1 cellular context compared by ENCODE assay signal in the genomic region with DNA sequence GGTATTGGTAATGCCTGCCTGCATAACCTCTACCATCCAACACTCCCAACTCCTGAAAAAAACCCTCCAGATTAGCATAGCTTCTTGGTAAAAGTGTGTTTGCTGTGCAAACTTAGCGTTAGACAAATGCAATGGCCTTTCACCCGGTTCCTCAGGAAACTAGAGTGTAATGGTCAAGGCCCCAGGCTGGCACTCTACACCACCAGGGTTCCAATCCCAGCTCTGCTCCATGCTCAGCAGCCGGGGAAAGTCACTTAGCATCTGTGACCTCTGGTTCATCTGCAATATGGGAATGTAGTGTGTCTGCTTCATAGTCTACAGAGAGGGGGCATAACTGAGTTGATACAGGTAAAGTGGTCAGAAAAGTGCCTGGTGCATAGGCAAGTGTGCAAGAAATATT.
TF ChIP-seq lines count a peak whose summit lies in the region.

No MANE protein-coding gene starts in this region.

TF ChIP-seq in HepG2, 621 proteins besides CTCF, POLR2A, EP300 and RAD21 (continued from another document):
- TF ChIP-seq, protein P1, sequence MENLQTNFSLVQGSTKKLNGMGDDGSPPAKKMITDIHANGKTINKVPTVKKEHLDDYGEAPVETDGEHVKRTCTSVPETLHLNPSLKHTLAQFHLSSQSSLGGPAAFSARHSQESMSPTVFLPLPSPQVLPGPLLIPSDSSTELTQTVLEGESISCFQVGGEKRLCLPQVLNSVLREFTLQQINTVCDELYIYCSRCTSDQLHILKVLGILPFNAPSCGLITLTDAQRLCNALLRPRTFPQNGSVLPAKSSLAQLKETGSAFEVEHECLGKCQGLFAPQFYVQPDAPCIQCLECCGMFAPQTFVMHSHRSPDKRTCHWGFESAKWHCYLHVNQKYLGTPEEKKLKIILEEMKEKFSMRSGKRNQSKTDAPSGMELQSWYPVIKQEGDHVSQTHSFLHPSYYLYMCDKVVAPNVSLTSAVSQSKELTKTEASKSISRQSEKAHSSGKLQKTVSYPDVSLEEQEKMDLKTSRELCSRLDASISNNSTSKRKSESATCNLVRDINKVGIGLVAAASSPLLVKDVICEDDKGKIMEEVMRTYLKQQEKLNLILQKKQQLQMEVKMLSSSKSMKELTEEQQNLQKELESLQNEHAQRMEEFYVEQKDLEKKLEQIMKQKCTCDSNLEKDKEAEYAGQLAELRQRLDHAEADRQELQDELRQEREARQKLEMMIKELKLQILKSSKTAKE (CRISPR knock-in tag; IDR thresholded peaks at IDR 0.05; ENCODE audit: borderline replicate concordance), result no peak
- TF ChIP-seq, protein P2, sequence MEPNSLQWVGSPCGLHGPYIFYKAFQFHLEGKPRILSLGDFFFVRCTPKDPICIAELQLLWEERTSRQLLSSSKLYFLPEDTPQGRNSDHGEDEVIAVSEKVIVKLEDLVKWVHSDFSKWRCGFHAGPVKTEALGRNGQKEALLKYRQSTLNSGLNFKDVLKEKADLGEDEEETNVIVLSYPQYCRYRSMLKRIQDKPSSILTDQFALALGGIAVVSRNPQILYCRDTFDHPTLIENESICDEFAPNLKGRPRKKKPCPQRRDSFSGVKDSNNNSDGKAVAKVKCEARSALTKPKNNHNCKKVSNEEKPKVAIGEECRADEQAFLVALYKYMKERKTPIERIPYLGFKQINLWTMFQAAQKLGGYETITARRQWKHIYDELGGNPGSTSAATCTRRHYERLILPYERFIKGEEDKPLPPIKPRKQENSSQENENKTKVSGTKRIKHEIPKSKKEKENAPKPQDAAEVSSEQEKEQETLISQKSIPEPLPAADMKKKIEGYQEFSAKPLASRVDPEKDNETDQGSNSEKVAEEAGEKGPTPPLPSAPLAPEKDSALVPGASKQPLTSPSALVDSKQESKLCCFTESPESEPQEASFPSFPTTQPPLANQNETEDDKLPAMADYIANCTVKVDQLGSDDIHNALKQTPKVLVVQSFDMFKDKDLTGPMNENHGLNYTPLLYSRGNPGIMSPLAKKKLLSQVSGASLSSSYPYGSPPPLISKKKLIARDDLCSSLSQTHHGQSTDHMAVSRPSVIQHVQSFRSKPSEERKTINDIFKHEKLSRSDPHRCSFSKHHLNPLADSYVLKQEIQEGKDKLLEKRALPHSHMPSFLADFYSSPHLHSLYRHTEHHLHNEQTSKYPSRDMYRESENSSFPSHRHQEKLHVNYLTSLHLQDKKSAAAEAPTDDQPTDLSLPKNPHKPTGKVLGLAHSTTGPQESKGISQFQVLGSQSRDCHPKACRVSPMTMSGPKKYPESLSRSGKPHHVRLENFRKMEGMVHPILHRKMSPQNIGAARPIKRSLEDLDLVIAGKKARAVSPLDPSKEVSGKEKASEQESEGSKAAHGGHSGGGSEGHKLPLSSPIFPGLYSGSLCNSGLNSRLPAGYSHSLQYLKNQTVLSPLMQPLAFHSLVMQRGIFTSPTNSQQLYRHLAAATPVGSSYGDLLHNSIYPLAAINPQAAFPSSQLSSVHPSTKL (CRISPR knock-in tag; IDR thresholded peaks at IDR 0.05), result 0 out of 2 replicates have a peak, but pooled peaks have one; percentile 17
- TF ChIP-seq HMG20A (CRISPR knock-in tag; IDR thresholded peaks at IDR 0.05; ENCODE audit: borderline replicate concordance) (0 out of 2 replicates have a peak, but pooled peaks have one; percentile 16), STAG1 (CRISPR knock-in tag; IDR thresholded peaks at IDR 0.05) (peak; percentile 27), SALL2 (CRISPR knock-in tag; IDR thresholded peaks at IDR 0.05) (0 out of 2 replicates have a peak, but pooled peaks have one; percentile 30), TP53 (CRISPR knock-in tag; conservative IDR thresholded peaks at IDR 0.05) (no peak), GATAD2A (CRISPR knock-in tag; IDR thresholded peaks at IDR 0.05) (0 out of 2 replicates have a peak, but pooled peaks have one; percentile 10), SKI (IDR thresholded peaks at IDR 0.05; ENCODE audit: partially characterized antibody) (no peak), IRF2 (CRISPR knock-in tag; IDR thresholded peaks at IDR 0.05) (no peak), ISL2 (CRISPR knock-in tag; IDR thresholded peaks at IDR 0.05) (no peak)
TF ChIP-seq in HepG2: peak in this region for 14.
